Comparison of ENCODE assay signal across 14 cellular contexts in the genomic region with DNA sequence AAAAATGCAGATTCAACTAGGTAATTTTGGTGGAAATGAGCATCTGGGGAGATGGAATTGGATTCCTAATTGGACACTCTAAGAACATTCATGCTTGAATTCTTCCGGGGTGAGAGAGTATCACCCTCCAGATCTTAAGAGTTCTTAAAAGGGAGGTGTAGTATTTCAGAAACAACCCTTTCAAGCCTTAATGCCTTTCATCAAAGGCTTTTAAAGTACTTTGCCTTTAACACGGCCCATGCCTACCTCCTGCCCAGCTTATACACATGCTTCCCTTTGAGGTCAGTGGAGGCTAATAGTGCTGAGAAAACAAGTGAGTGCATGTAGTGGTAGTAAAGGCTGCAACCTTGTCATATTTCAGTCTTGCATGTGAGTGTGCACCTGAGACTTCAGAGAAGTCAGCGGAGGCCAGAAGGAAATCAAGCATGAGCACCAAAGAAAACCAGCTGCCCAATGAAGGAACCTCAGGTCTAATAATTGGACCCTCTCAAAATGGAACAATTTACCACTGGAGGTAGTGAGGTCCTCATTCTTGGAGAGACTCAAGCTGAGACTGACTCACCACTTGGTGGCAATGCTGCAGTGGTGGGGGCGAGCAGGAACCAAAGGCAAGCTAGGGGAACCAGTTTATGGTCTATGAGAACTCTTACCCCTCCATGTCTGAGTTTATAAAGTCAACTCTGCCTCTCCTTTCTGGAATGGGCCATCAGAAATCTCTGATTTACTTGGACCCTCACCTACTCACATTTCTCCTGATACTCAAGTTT.
DNase-seq lines count a peak whose midpoint lies in the region; ATAC-seq, FAIRE-seq and TF ChIP-seq lines count a peak whose summit lies in the region.
"Had no signal": no experiment of that assay in that cellular context is flagged by ENCODE, and none has a peak within 500 bp of the region (broad histone marks: within the 10 kb centered on the region; RNA-seq: fewer than 3 reads in every experiment).

No MANE protein-coding gene starts in this region.

- FAIRE-seq in keratinocyte (lab: Jason Lieb, UNC): no peak
- FAIRE-seq: A204.1 had no signal

- no peak for ATAC-seq in GM21381 (IDR thresholded peaks at IDR 0.05; ENCODE audit: unreplicated experiment)
- ATAC-seq: Panc1 had no signal

- H4K20me1 ChIP-seq in keratinocyte (ENCODE audit: control insufficient read depth, extremely low read depth, insufficient read depth, low read length): no peaks in the 10 kb centered on the region
- H4K20me1 ChIP-seq: BLaER1 treated with 17β-estradiol and CSF1 and Interleukin-3, amounts not matched to agents 10 nM and 100 nM had no signal

- H3K27ac ChIP-seq in keratinocyte (ENCODE audit: control insufficient read depth, insufficient read depth, low read length): no peak overlapping the region
- H3K27ac ChIP-seq: BLaER1 treated with 17β-estradiol and CSF1 and Interleukin-3, amounts not matched to agents 10 nM and 100 nM had no signal

- H3K9me3 ChIP-seq in keratinocyte (ENCODE audit: control insufficient read depth, low read depth, low read length): no peaks in the 10 kb centered on the region

- no peaks in the 10 kb centered on the region for H3K36me3 ChIP-seq in keratinocyte (ENCODE audit: control insufficient read depth in 2 of 2, extremely low read depth in 1 of 2, insufficient read depth in 2 of 2, low read length in 2 of 2)
- H3K36me3 ChIP-seq: BLaER1 treated with 17β-estradiol and CSF1 and Interleukin-3, amounts not matched to agents 10 nM and 100 nM had no signal

- H3K27me3 Mint-ChIP-seq in immature natural killer cell (ENCODE audit: low read depth in 3 of 3): peaks cover 0 to 3% (median 0%) of the 10 kb centered on the region in 3 donors

- no peaks in the 10 kb centered on the region for H3K36me3 Mint-ChIP-seq in immature natural killer cell

- no peak overlapping the region for H3K4me3 ChIP-seq in keratinocyte (ENCODE audit: control insufficient read depth in 2 of 3, extremely low read depth in 1 of 3, insufficient read depth in 2 of 3, low read depth in 1 of 3, low read length in 3 of 3)
- H3K4me3 ChIP-seq: BLaER1 treated with 17β-estradiol and CSF1 and Interleukin-3, amounts not matched to agents 10 nM and 100 nM had no signal

- no peaks in the 10 kb centered on the region for H3K4me1 Mint-ChIP-seq in immature natural killer cell
- H3K4me1 Mint-ChIP-seq: H9 had no signal

- H3K4me3 Mint-ChIP-seq in immature natural killer cell: no peak overlapping the region
- H3K4me3 Mint-ChIP-seq: H9 had no signal

- peak overlapping the region; percentile 7 for H3K4me2 ChIP-seq in keratinocyte (ENCODE audit: control insufficient read depth, extremely low read depth, insufficient read depth, low read depth, low read length)
- H3K4me2 ChIP-seq: BLaER1 treated with 17β-estradiol and CSF1 and Interleukin-3, amounts not matched to agents 10 nM and 100 nM had no signal

- dilution Hi-C loops in keratinocyte (cut with MboI; ENCODE audit: extremely low pct_ligation_motif_present, low sequenced_read_pairs): no loop called here

- peaks cover 37% of the 10 kb centered on the region for H3K4me1 ChIP-seq in keratinocyte (ENCODE audit: control insufficient read depth, extremely low read depth, insufficient read depth, low read length)
- H3K4me1 ChIP-seq: BLaER1 treated with 17β-estradiol and CSF1 and Interleukin-3, amounts not matched to agents 10 nM and 100 nM had no signal

- no peak overlapping the region for H2AFZ ChIP-seq in keratinocyte (ENCODE audit: control insufficient read depth, low read length)

- peaks cover 0 to 17% (median under 1%) of the 10 kb centered on the region in 6 donors for H3K9me3 Mint-ChIP-seq in immature natural killer cell
- H3K9me3 Mint-ChIP-seq: H9 had no signal

- no peak overlapping the region for H3K9ac ChIP-seq in keratinocyte (ENCODE audit: control insufficient read depth, extremely low read depth, insufficient read depth, low read length)
- H3K9ac ChIP-seq: BLaER1 treated with 17β-estradiol and CSF1 and Interleukin-3, amounts not matched to agents 10 nM and 100 nM had no signal

- peak; percentile 39 for DNase-seq in DMS79 (lab: John Stamatoyannopoulos, UW)
- DNase-seq in NCI-H128 (lab: John Stamatoyannopoulos, UW; ENCODE audit: unreplicated experiment): peak; percentile 11
- peak; percentile 97 for DNase-seq in NCI-H524 (lab: John Stamatoyannopoulos, UW)
- no peak for DNase-seq in keratinocyte (ENCODE audit: low read depth, low spot score)
- DNase-seq in activated CD4-positive, CD25-positive, alpha-beta regulatory T cell (lab: John Stamatoyannopoulos, UW): no peak
- DNase-seq in immature natural killer cell: no peak
- DNase-seq: EL, H9, NCI-H1436 treated with DMSO at 0.1 percent for 48 hours, NCI-H2081 had no signal

- H3K27me3 ChIP-seq in keratinocyte (ENCODE audit: control insufficient read depth, extremely low read depth, insufficient read depth, low read length): no peaks in the 10 kb centered on the region

- H3K9me1 ChIP-seq in keratinocyte (ENCODE audit: control insufficient read depth, extremely low read depth, insufficient read depth, low read length): peaks cover 2% of the 10 kb centered on the region

- TF ChIP-seq CTCF in keratinocyte (optimal IDR thresholded peaks at IDR 0.05 in 1 of 3, IDR thresholded peaks at IDR 0.05 in 1 of 3, conservative IDR thresholded peaks at IDR 0.05 in 1 of 3; ENCODE audit: extremely low read depth in 1 of 3, insufficient read depth in 2 of 3, low read length in 3 of 3): peak in 1 of 3 experiments; percentile 39

- H3K27ac Mint-ChIP-seq in immature natural killer cell: no peak overlapping the region
- H3K27ac Mint-ChIP-seq: H9 had no signal

- no peaks in the 10 kb centered on the region for H3K79me2 ChIP-seq in keratinocyte (ENCODE audit: control insufficient read depth, insufficient read depth, low read length)

Comparison
In these comparisons a context has a peak if more than half of its experiments do, and no peak if none do; other contexts are left out.
1. DNase-seq: peak in DMS79 (single experiment), NCI-H128 (single experiment) and NCI-H524 (2 of 2); none in keratinocyte (single experiment), activated CD4-positive, CD25-positive, alpha-beta regulatory T cell (0 of 4) and immature natural killer cell (0 of 3).